ENCODE assay signal across 8 cellular contexts in genomic region chr12:94244165-94245133, GRCh38.
DNase-seq lines count a peak whose midpoint lies in the region; ATAC-seq and TF ChIP-seq lines count a peak whose summit lies in the region.

No MANE protein-coding gene starts in this region.

- H3K36me3 Mint-ChIP-seq in glutamatergic neuron (ENCODE audit: unreplicated experiment) = no peaks in the 10 kb centered on the region

- TF ChIP-seq POLR2A in spleen (IDR thresholded peaks at IDR 0.05) = no peak

- no peak overlapping the region for H3K4me3 Mint-ChIP-seq in glutamatergic neuron (ENCODE audit: unreplicated experiment)

- H3K9me3 Mint-ChIP-seq in glutamatergic neuron (ENCODE audit: unreplicated experiment) = no peaks in the 10 kb centered on the region

- no peak overlapping the region for H3K27ac Mint-ChIP-seq in glutamatergic neuron (ENCODE audit: unreplicated experiment)

- ATAC-seq in activated CD4-positive, CD25-positive, alpha-beta regulatory T cell treated with anti-CD3 and anti-CD28 coated beads, Interleukin-2, amount 50 U/mL, for 24 hours = peak; percentile 69 to 83
- ATAC-seq in HG03469 (IDR thresholded peaks at IDR 0.05; ENCODE audit: unreplicated experiment) = peak; percentile 35
- ATAC-seq in SK-N-SH treated with all-trans-retinoic acid at 6 μM for 48 hours = no peak

- H3K27me3 ChIP-seq in spleen (replicated peaks in 1 of 7) = no peaks in the 10 kb centered on the region

- H3K4me1 ChIP-seq in spleen = peaks cover 19 to 81% (median 51%) of the 10 kb centered on the region in 6 donors

- H3K9me3 ChIP-seq in spleen = no peaks in the 10 kb centered on the region

- H3K36me3 ChIP-seq in spleen = peaks cover 0 to 59% (median 16%) of the 10 kb centered on the region in 6 donors

- H3K4me3 ChIP-seq in spleen = peak overlapping the region in 1 of 8 donors; percentile 40

- 41 to 61% (median 45%) methylated on average over 11 of the region's 11 CpGs for WGBS in spleen, 5 donors

- peak overlapping the region; percentile 44 to 84 (median 70) for H3K27ac ChIP-seq in spleen

- intact Hi-C loops in spleen (cut with DNase I; ENCODE audit: low total_unique reads) = no loop called here

- DNase-seq in activated CD4-positive, CD25-positive, alpha-beta regulatory T cell treated with anti-CD3 and anti-CD28 coated beads, Interleukin-2, amount 50 U/mL, for 72 hours = no peak
- DNase-seq in activated CD8-positive, alpha-beta memory T cell treated with anti-CD3 and anti-CD28 coated beads, Interleukin-2, amount 50 U/mL, for 4 hours = peak; percentile 35
- DNase-seq in spleen = peak; percentile 92
- no peak for DNase-seq in glutamatergic neuron
- DNase-seq in DMS 273 (lab: John Stamatoyannopoulos, UW; ENCODE audit: unreplicated experiment) = no peak

- TF ChIP-seq CTCF in spleen (IDR thresholded peaks at IDR 0.05 in 8 of 11, conservative IDR thresholded peaks at IDR 0.05 in 3 of 11) (no peak), glutamatergic neuron (IDR thresholded peaks at IDR 0.05; ENCODE audit: partially characterized antibody, unreplicated experiment) (no peak)

- no peaks in the 10 kb centered on the region for H3K4me1 Mint-ChIP-seq in glutamatergic neuron (ENCODE audit: low read depth, unreplicated experiment)

- no peaks in the 10 kb centered on the region for H3K27me3 Mint-ChIP-seq in glutamatergic neuron (ENCODE audit: unreplicated experiment)

TF ChIP-seq in SK-N-SH treated with all-trans-retinoic acid at 6 μM for 48 hours, 23 proteins besides CTCF, POLR2A, EP300 and RAD21:
- TF ChIP-seq ARNTL (CRISPR knock-in tag; IDR thresholded peaks at IDR 0.05; ENCODE audit: borderline replicate concordance, low read depth) = no peak

Comparison
In these comparisons a context has a peak if more than half of its experiments do, and no peak if none do; other contexts are left out.
1. DNase-seq: peak in activated CD8-positive, alpha-beta memory T cell treated with anti-CD3 and anti-CD28 coated beads, Interleukin-2, amount 50 U/mL, for 4 hours (single experiment) and spleen (single experiment); none in activated CD4-positive, CD25-positive, alpha-beta regulatory T cell treated with anti-CD3 and anti-CD28 coated beads, Interleukin-2, amount 50 U/mL, for 72 hours (single experiment), glutamatergic neuron (single experiment) and DMS 273 (single experiment).